ENCODE assay signal across 24 cellular contexts in genomic region chr14:74437654-74438053, GRCh38. TPM values are rescaled to one million over a fixed set of nuclear protein-coding genes. Genes with fewer than 3 reads are reported as not detected.
A peak's percentile ranks its signal among the peaks of the same experiment; 100 is the strongest.
DNase-seq lines count a peak whose midpoint lies in the region; ATAC-seq and TF ChIP-seq lines count a peak whose summit lies in the region.
"Had no signal": no experiment of that assay in that cellular context is flagged by ENCODE, and none has a peak within 500 bp of the region (broad histone marks: within the 10 kb centered on the region; RNA-seq: fewer than 3 reads in every experiment).

No MANE protein-coding gene starts in this region.

- H2AFZ ChIP-seq in HCT116 (ENCODE audit: low read depth, low read length, poor library complexity, severe bottlenecking) (no peak overlapping the region), SK-N-SH (ENCODE audit: low read depth) (no peak overlapping the region), OCI-LY7 (ENCODE audit: low read length) (no peak overlapping the region)

- H3K4me1 Mint-ChIP-seq in endodermal cell (peaks cover 48% of the 10 kb centered on the region), nephron progenitor cell (no peaks in the 10 kb centered on the region)
- H3K4me1 Mint-ChIP-seq: activated naive CD4-positive, alpha-beta T cell treated with anti-CD3 and anti-CD28 coated beads, Interleukin-2, amount 10 ng/mL, durations not matched to agents 7 days and 5 days had no signal

- TF ChIP-seq RAD21 in HCT116 (IDR thresholded peaks at IDR 0.05; ENCODE audit: low read depth) (no peak), SK-N-SH (IDR thresholded peaks at IDR 0.05; ENCODE audit: low read length) (no peak)

- TF ChIP-seq CTCF in HCT116 (IDR thresholded peaks at IDR 0.05 in 2 of 3, conservative IDR thresholded peaks at IDR 0.05 in 1 of 3; ENCODE audit: borderline replicate concordance in 1 of 3, insufficient read depth in 1 of 3, low read depth in 2 of 3, low read length in 2 of 3) (no peak), SK-N-SH (IDR thresholded peaks at IDR 0.05) (no peak), endodermal cell (conservative IDR thresholded peaks at IDR 0.05) (no peak), nephron progenitor cell (IDR thresholded peaks at IDR 0.05) (no peak), OCI-LY7 (conservative IDR thresholded peaks at IDR 0.05; ENCODE audit: low read length) (no peak)

- H3K4me1 ChIP-seq in HCT116 (ENCODE audit: control insufficient read depth in 1 of 2, insufficient read depth in 2 of 2, low read length in 2 of 2) (no peaks in the 10 kb centered on the region), SK-N-SH (ENCODE audit: control insufficient read depth in 1 of 2, insufficient read depth in 2 of 2, low read depth in 1 of 2, low read length in 1 of 2) (no peaks in the 10 kb centered on the region), endodermal cell (ENCODE audit: control insufficient read depth, insufficient read depth, low read length) (peaks cover 8% of the 10 kb centered on the region), OCI-LY7 (ENCODE audit: insufficient read depth, low read length, poor library complexity, severe bottlenecking) (no peaks in the 10 kb centered on the region)
- H3K4me1 ChIP-seq: BLaER1, suprapubic skin had no signal

- H3K4me3 Mint-ChIP-seq in endodermal cell (no peak overlapping the region), nephron progenitor cell (no peak overlapping the region)
- H3K4me3 Mint-ChIP-seq: activated naive CD4-positive, alpha-beta T cell treated with anti-CD3 and anti-CD28 coated beads, Interleukin-2, amount 10 ng/mL, durations not matched to agents 7 days and 5 days; brain had no signal

- H3K9ac ChIP-seq in HCT116 (ENCODE audit: low read length) (no peak overlapping the region), SK-N-SH (no peak overlapping the region), endodermal cell (ENCODE audit: extremely low read depth, low read length, poor library complexity, severe bottlenecking) (no peak overlapping the region)
- H3K9ac ChIP-seq: BLaER1, KMS-11 had no signal

- no peaks in the 10 kb centered on the region for H3K9me2 ChIP-seq in HCT116 (ENCODE audit: insufficient read depth)
- H3K9me2 ChIP-seq in SK-N-SH = no peaks in the 10 kb centered on the region
- no peaks in the 10 kb centered on the region for H3K9me2 ChIP-seq in OCI-LY7 (ENCODE audit: insufficient read depth, low read length)

- H3K4me3 ChIP-seq in HCT116 (replicated peaks in 1 of 2; ENCODE audit: low read depth in 1 of 2, low read length in 2 of 2) = no peak overlapping the region
- no peak overlapping the region for H3K4me3 ChIP-seq in SK-N-SH (ENCODE audit: low read depth in 2 of 2, low read length in 1 of 2)
- no peak overlapping the region for H3K4me3 ChIP-seq in endodermal cell (ENCODE audit: low read length)
- no peak overlapping the region for H3K4me3 ChIP-seq in OCI-LY7 (ENCODE audit: low read depth, low read length, poor library complexity, severe bottlenecking)
- H3K4me3 ChIP-seq: BLaER1, right lobe of liver, suprapubic skin had no signal

- ATAC-seq in HCT116 (no peak), HG03025 (IDR thresholded peaks at IDR 0.05; ENCODE audit: low FRiP score, unreplicated experiment) (no peak), esophagus mucosa (no peak)
- ATAC-seq: left cardiac atrium, right lobe of liver had no signal

- POLR2A ChIA-PET in HCT116 (lab: Charles Lee) (no interaction called here), SK-N-SH (lab: Yijun Ruan, JAX) (no interaction called here), OCI-LY7 (lab: Charles Lee) (interaction anchor here (1.2 kb wide), 1 partner anchor 16 kb away, joined by 3 read pairs; no protein-coding TSS in a partner anchor)

- H3K79me2 ChIP-seq in HCT116 (ENCODE audit: insufficient read depth, low read length) = no peaks in the 10 kb centered on the region
- no peaks in the 10 kb centered on the region for H3K79me2 ChIP-seq in SK-N-SH (ENCODE audit: insufficient read depth)
- no peaks in the 10 kb centered on the region for H3K79me2 ChIP-seq in OCI-LY7 (ENCODE audit: insufficient read depth, low read depth, low read length)

- CTCF ChIA-PET in HCT116 (lab: Charles Lee) = no interaction called here
- CTCF ChIA-PET in SK-N-SH (lab: Yijun Ruan, JAX) = interaction anchor here (1.3 kb wide), 1 partner anchor 11 kb away, joined by 5 read pairs; the partner anchor contains the start of gene SYNDIG1L
- CTCF ChIA-PET in OCI-LY7 (lab: Charles Lee; ENCODE audit: unreplicated experiment) = interaction anchor here (0.8 kb wide), 1 partner anchor 32 kb away, joined by 3 read pairs; no protein-coding TSS in a partner anchor

- BruUV-seq in HCT116 (replicated peaks; lab: Mats Ljungman, UMichigan) = no TSS peak
- no TSS peak for BruUV-seq in OCI-LY7 (replicated peaks; lab: Mats Ljungman, UMichigan)

- H3K27ac ChIP-seq in HCT116 (ENCODE audit: low read depth, low read length) (no peak overlapping the region), SK-N-SH (ENCODE audit: low read depth in 2 of 2, low read length in 1 of 2) (no peak overlapping the region), endodermal cell (ENCODE audit: low read depth, low read length) (no peak overlapping the region), OCI-LY7 (ENCODE audit: low read depth, low read length, poor library complexity, severe bottlenecking) (no peak overlapping the region)
- H3K27ac ChIP-seq: BLaER1, KMS-11, right lobe of liver, suprapubic skin had no signal

- TF ChIP-seq EP300 in SK-N-SH (IDR thresholded peaks at IDR 0.05; ENCODE audit: borderline replicate concordance in 1 of 2, low read depth in 1 of 2, low read length in 1 of 2) = no peak

- no peaks in the 10 kb centered on the region for H3F3A ChIP-seq in SK-N-SH (replicated peaks; ENCODE audit: insufficient read depth)

- H3K27me3 ChIP-seq in HCT116 (ENCODE audit: insufficient read depth, low read length) (peaks cover 61% of the 10 kb centered on the region), SK-N-SH (ENCODE audit: insufficient read depth) (peaks cover 34% of the 10 kb centered on the region), endodermal cell (ENCODE audit: control insufficient read depth, insufficient read depth, low read length, poor library complexity, severe bottlenecking) (no peaks in the 10 kb centered on the region)
- H3K27me3 ChIP-seq: BLaER1, right lobe of liver, suprapubic skin had no signal

- H4K20me1 ChIP-seq in HCT116 (ENCODE audit: insufficient read depth) (no peaks in the 10 kb centered on the region), SK-N-SH (ENCODE audit: insufficient read depth) (no peaks in the 10 kb centered on the region), OCI-LY7 (ENCODE audit: insufficient read depth, low read length) (no peaks in the 10 kb centered on the region)
- H4K20me1 ChIP-seq: BLaER1 had no signal

- H3K4me2 ChIP-seq in HCT116 (ENCODE audit: low read length) (no peak overlapping the region), SK-N-SH (no peak overlapping the region), OCI-LY7 (ENCODE audit: low read length) (no peak overlapping the region)
- H3K4me2 ChIP-seq: BLaER1, KMS-11 had no signal

- RAD21 ChIA-PET in HCT116 (lab: Charles Lee; ENCODE audit: low non-redundant PET in 1 of 2, low total read pairs in 2 of 2, uncharacterized antibody in 2 of 2, unreplicated experiment in 2 of 2) = no interaction called here

- WGBS in SK-N-SH (ENCODE audit: low lambda C conversion rate) = 45% methylated on average over 3 of the region's 3 CpGs
- 42% methylated on average over 2 to 3 of the region's 3 CpGs for WGBS in endodermal cell (ENCODE audit: insufficient coverage in 1 of 2, insufficient read length in 1 of 2), 2 experiments

- no peaks in the 10 kb centered on the region for H3K9me3 ChIP-seq in HCT116 (ENCODE audit: control insufficient read depth in 1 of 2, insufficient read depth in 1 of 2, low read depth in 1 of 2, low read length in 2 of 2)
- no peaks in the 10 kb centered on the region for H3K9me3 ChIP-seq in SK-N-SH
- H3K9me3 ChIP-seq in endodermal cell (ENCODE audit: control insufficient read depth, low read length) = no peaks in the 10 kb centered on the region
- no peaks in the 10 kb centered on the region for H3K9me3 ChIP-seq in OCI-LY7 (ENCODE audit: low read length)
- H3K9me3 ChIP-seq: BLaER1, right lobe of liver, suprapubic skin had no signal

- DNase-seq in HCT116 (ENCODE audit: low read depth, low spot score) (no peak), SK-N-SH (no peak), endodermal cell (peak; percentile 74), nephron progenitor cell (peak; percentile 35), OCI-LY7 (ENCODE audit: low spot score) (no peak)
- DNase-seq: activated CD4-positive, alpha-beta T cell treated with anti-CD3 and anti-CD28 coated beads for 4 hours; activated naive CD4-positive, alpha-beta T cell treated with anti-CD3 and anti-CD28 coated beads, Interleukin-2, amount 10 ng/mL, durations not matched to agents 7 days and 5 days; DMS 273 treated with DMSO at 0.1 percent for 48 hours; hippocampal formation; left cardiac atrium; NCI-H1105 treated with DMSO at 0.1 percent for 48 hours; NCI-H2171 treated with DMSO at 0.1 percent for 48 hours; occipital lobe; Right ventricle myocardium superior; stimulated activated CD4-positive, alpha-beta T cell treated with anti-CD3 and anti-CD28 coated beads, Interleukin-1b, Interleukin-23, amount 100 ng/mL, for 48 hours had no signal

- intact Hi-C loops in HCT116 (cut with micrococcal nuclease) = no loop called here
- intact Hi-C loops in OCI-LY7 (cut with micrococcal nuclease; ENCODE audit: unreplicated experiment) = no loop called here

- H3K9me3 Mint-ChIP-seq in endodermal cell = no peaks in the 10 kb centered on the region
- H3K9me3 Mint-ChIP-seq in nephron progenitor cell = no peaks in the 10 kb centered on the region
- H3K9me3 Mint-ChIP-seq: activated naive CD4-positive, alpha-beta T cell treated with anti-CD3 and anti-CD28 coated beads, Interleukin-2, amount 10 ng/mL, durations not matched to agents 7 days and 5 days; brain had no signal

- H3K36me3 ChIP-seq in HCT116 (ENCODE audit: control insufficient read depth in 1 of 2, insufficient read depth in 2 of 2, low read length in 2 of 2) (no peaks in the 10 kb centered on the region), SK-N-SH (replicated peaks in 1 of 2; ENCODE audit: control insufficient read depth in 1 of 2, insufficient read depth in 2 of 2, low read length in 1 of 2) (no peaks in the 10 kb centered on the region), endodermal cell (ENCODE audit: control insufficient read depth, insufficient read depth, low read length) (no peaks in the 10 kb centered on the region), OCI-LY7 (ENCODE audit: insufficient read depth, low read length) (no peaks in the 10 kb centered on the region)
- H3K36me3 ChIP-seq: BLaER1, right lobe of liver, suprapubic skin had no signal

- H3K27me3 Mint-ChIP-seq in endodermal cell (ENCODE audit: insufficient read depth) (peaks cover 1% of the 10 kb centered on the region), nephron progenitor cell (ENCODE audit: low read depth, poor library complexity) (peaks cover 30% of the 10 kb centered on the region)

- H3K27ac Mint-ChIP-seq in endodermal cell (no peak overlapping the region), nephron progenitor cell (no peak overlapping the region)
- H3K27ac Mint-ChIP-seq: activated naive CD4-positive, alpha-beta T cell treated with anti-CD3 and anti-CD28 coated beads, Interleukin-2, amount 10 ng/mL, durations not matched to agents 7 days and 5 days; brain had no signal

- H3K36me3 Mint-ChIP-seq in endodermal cell (ENCODE audit: low read depth) (no peaks in the 10 kb centered on the region), nephron progenitor cell (ENCODE audit: low read depth) (no peaks in the 10 kb centered on the region)
- H3K36me3 Mint-ChIP-seq: activated naive CD4-positive, alpha-beta T cell treated with anti-CD3 and anti-CD28 coated beads, Interleukin-2, amount 10 ng/mL, durations not matched to agents 7 days and 5 days; brain had no signal

- no peak for TF ChIP-seq POLR2A in HCT116 (IDR thresholded peaks at IDR 0.05; ENCODE audit: borderline replicate concordance, extremely low read depth, insufficient read depth, insufficient read length)

RNA-seq across cellular contexts. Expression of gene SYNDIG1L, which starts 11.6 kb away (rescaled TPM):
- total RNA-seq in HCT116 (2021; ENCODE audit: unreplicated experiment) (not detected), endodermal cell (1 to 10 TPM; 2.0 to 4.1 TPM), esophagus mucosa (not detected), OCI-LY7 (2022) (not detected in 2 replicates)
- polyA plus RNA-seq in HCT116 (2012) = 0.05 and 0.10 TPM in 2 replicates
- not detected in 2 replicates for polyA plus RNA-seq in SK-N-SH (2012; rRNA removed)
- not detected in 2 replicates for polyA plus RNA-seq in SK-N-SH (2012; cell fraction: cytosol; rRNA removed)
- polyA plus RNA-seq in SK-N-SH (2012; cell fraction: nucleus; rRNA removed) = not detected in 2 replicates
- 0.57 TPM for polyA plus RNA-seq in endodermal cell (2013, experiment 1 of 2)
- polyA plus RNA-seq in endodermal cell (2013, experiment 2 of 2) = 0.79 TPM
- 0.18 TPM in 1 of 2 replicates, not detected in the other for total RNA-seq in OCI-LY7 (2014; rRNA removed; shearing (Covaris generic))
- total RNA-seq: dermis microvascular lymphatic vessel endothelial cell; right lobe of liver; Right ventricle myocardium superior; T-helper 2 cell treated with Interferon-gamma antibody and Interleukin-4, amounts not matched to agents 100 ng/mL and 5 ng/mL, for 36 hours had no signal

RNA-seq across cellular contexts. Expression of gene NPC2, which starts 55.5 kb away (rescaled TPM):
- total RNA-seq in HCT116 (2021; ENCODE audit: unreplicated experiment) (105 TPM), endodermal cell (100 to 1,000 TPM; 279 to 462 TPM), esophagus mucosa (100 TPM), OCI-LY7 (2022) (37.8 and 42.1 TPM in 2 replicates)
- 191 and 211 TPM in 2 replicates for polyA plus RNA-seq in HCT116 (2012)
- 340 and 522 TPM in 2 replicates for polyA plus RNA-seq in SK-N-SH (2012; rRNA removed)
- 249 and 380 TPM in 2 replicates for polyA plus RNA-seq in SK-N-SH (2012; cell fraction: cytosol; rRNA removed)
- polyA plus RNA-seq in SK-N-SH (2012; cell fraction: nucleus; rRNA removed) = 160 and 242 TPM in 2 replicates
- 171 TPM for polyA plus RNA-seq in endodermal cell (2013, experiment 1 of 2)
- polyA plus RNA-seq in endodermal cell (2013, experiment 2 of 2) = 175 TPM
- 52.4 and 80.8 TPM in 2 replicates for total RNA-seq in OCI-LY7 (2014; rRNA removed; shearing (Covaris generic))

RNA-seq across cellular contexts. Expression of gene ISCA2, which starts 55.9 kb away (rescaled TPM):
- total RNA-seq in HCT116 (2021; ENCODE audit: unreplicated experiment) = 27.5 TPM
- 14.3 and 16.6 TPM in 2 replicates for polyA plus RNA-seq in HCT116 (2012)
- 37.3 and 51.9 TPM in 2 replicates for polyA plus RNA-seq in SK-N-SH (2012; rRNA removed)
- 57.2 and 70.6 TPM in 2 replicates for polyA plus RNA-seq in SK-N-SH (2012; cell fraction: cytosol; rRNA removed)
- polyA plus RNA-seq in SK-N-SH (2012; cell fraction: nucleus; rRNA removed) = 17.1 and 20.7 TPM in 2 replicates
- total RNA-seq in endodermal cell = 10 to 100 TPM; 40.5 to 58.1 TPM
- 46.9 TPM for polyA plus RNA-seq in endodermal cell (2013, experiment 1 of 2)
- 41.9 TPM for polyA plus RNA-seq in endodermal cell (2013, experiment 2 of 2)
- 16.4 TPM for total RNA-seq in esophagus mucosa
- 19.6 and 38.4 TPM in 2 replicates for total RNA-seq in OCI-LY7 (2014; rRNA removed; shearing (Covaris generic))
- 46.2 and 50.0 TPM in 2 replicates for total RNA-seq in OCI-LY7 (2022)

Comparison
In these comparisons a context has a peak if more than half of its experiments do, and no peak if none do; other contexts are left out.
1. DNase-seq: peak in endodermal cell (single experiment) and nephron progenitor cell (single experiment); none in HCT116 (single experiment), SK-N-SH (single experiment) and OCI-LY7 (single experiment).
2. Of the 11 proteins assayed by ChIP-seq in both SK-N-SH and HCT116: peak only in SK-N-SH: none; only in HCT116: none; in both: REST; in neither: 10.